Comparison of ENCODE assay signal across 28 cellular contexts in the genomic region with DNA sequence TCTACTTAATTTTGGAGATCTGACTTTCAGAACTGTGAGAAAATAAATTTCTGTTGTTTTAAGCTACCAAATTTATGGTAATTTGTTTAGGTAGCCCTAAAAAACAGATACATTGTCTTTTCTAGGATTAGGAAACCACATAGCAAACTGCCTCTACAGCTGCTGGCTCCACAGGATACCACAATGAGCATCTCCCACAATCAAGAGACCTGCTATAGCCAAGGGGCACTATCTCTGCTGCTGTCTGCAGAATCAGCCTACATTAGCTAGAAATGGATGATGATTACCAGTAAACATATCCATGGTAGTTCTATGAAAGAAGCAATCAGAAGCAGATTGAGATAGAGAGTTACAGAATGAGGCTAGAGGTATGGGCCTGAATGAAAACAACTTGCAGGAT.
"Had no signal": no experiment of that assay in that cellular context is flagged by ENCODE, and none has a peak within 500 bp of the region (broad histone marks: within the 10 kb centered on the region; RNA-seq: fewer than 3 reads in every experiment).

No MANE protein-coding gene starts in this region.

- H3K4me1 ChIP-seq: neural progenitor cell, parathyroid adenoma, psoas muscle, right lobe of liver, stomach, thyroid gland, upper lobe of left lung, vagina had no signal

- H3K4me3 ChIP-seq: neural progenitor cell, ovary, psoas muscle, right lobe of liver, sigmoid colon, stomach, thoracic aorta, thyroid gland, tibial nerve, upper lobe of left lung, vagina had no signal

- H3K36me3 ChIP-seq: neural progenitor cell, ovary, right lobe of liver, sigmoid colon, stomach, thoracic aorta, thyroid gland, tibial nerve, upper lobe of left lung, vagina had no signal

- H3K36me3 Mint-ChIP-seq: stimulated activated effector memory CD8-positive, alpha-beta T cell treated with anti-CD3 and anti-CD28 coated beads, Interleukin-12 subunit alpha, Interleukin-12 subunit beta, amount 100 ng/mL, for 72 hours; stimulated activated naive B cell treated with anti-CD40 and anti-IgM and Interleukin-4, amounts not matched to agents 10 μg/mL and 1 μg/mL and 100 μg/mL, for 72 hours had no signal

- H3K27ac Mint-ChIP-seq: natural killer cell treated with Interleukin-12 subunit alpha and Interleukin-12 subunit beta and Interleukin-15 and Interleukin-18, amount 100 ng/mL, for 72 hours; nephron progenitor cell; neural progenitor cell; progenitor cell of endocrine pancreas; stimulated activated effector memory CD8-positive, alpha-beta T cell treated with anti-CD3 and anti-CD28 coated beads, Interleukin-12 subunit alpha, Interleukin-12 subunit beta, amount 100 ng/mL, for 72 hours; stimulated activated naive B cell treated with anti-CD40 and anti-IgM and Interleukin-4, amounts not matched to agents 10 μg/mL and 1 μg/mL and 100 μg/mL, for 72 hours; stimulated activated naive CD8-positive, alpha-beta T cell treated with anti-CD3 and anti-CD28 coated beads, Interleukin-15, Interleukin-2, amounts not matched to agents 100 ng/mL and 50 ng/mL, for 24 hours had no signal

- DNase-seq: nephron progenitor cell; occipital lobe; ovary; posterior cingulate gyrus; psoas muscle; right cardiac atrium; right lobe of liver; sigmoid colon; small intestine; stimulated activated CD4-positive, alpha-beta T cell treated with anti-CD3 and anti-CD28 coated beads, Interleukin-15, amount 100 ng/mL, for 24 hours; stimulated activated CD4-positive, alpha-beta T cell treated with anti-CD3 and anti-CD28 coated beads, Interleukin-2, amount 100 ng/mL, for 24 hours; stimulated activated CD4-positive, alpha-beta T cell treated with anti-CD3 and anti-CD28 coated beads, Interleukin-2, amount 100 ng/mL, for 48 hours; stimulated activated CD4-positive, alpha-beta T cell treated with anti-CD3 and anti-CD28 coated beads, Interleukin-4, amount 100 ng/mL, for 24 hours; stimulated activated naive B cell treated with anti-CD40 and anti-IgM and Interleukin-4, amounts not matched to agents 10 μg/mL and 1 μg/mL and 100 μg/mL, for 72 hours; stimulated activated naive CD4-positive, alpha-beta T cell treated with Interleukin-2 at 50 U/mL for 16 hours; stomach; thyroid gland; trophoblast cell; upper lobe of left lung had no signal

- H3K4me2 ChIP-seq: neural progenitor cell had no signal

- H3K27ac ChIP-seq: neural progenitor cell, ovary, parathyroid adenoma, psoas muscle, right lobe of liver, sigmoid colon, stomach, thoracic aorta, thyroid gland, tibial nerve, upper lobe of left lung, vagina had no signal

- H3K9ac ChIP-seq: neural progenitor cell, parathyroid adenoma had no signal

- ATAC-seq: natural killer cell treated with Interleukin-12 subunit alpha and Interleukin-12 subunit beta and Interleukin-15 and Interleukin-18, amount 100 ng/mL, for 72 hours; psoas muscle; right cardiac atrium; right lobe of liver; stimulated activated effector memory CD8-positive, alpha-beta T cell treated with anti-CD3 and anti-CD28 coated beads, Interleukin-12 subunit alpha, Interleukin-12 subunit beta, amount 100 ng/mL, for 72 hours; stimulated activated naive B cell treated with anti-CD40 and anti-IgM and Interleukin-4, amounts not matched to agents 10 μg/mL and 1 μg/mL and 100 μg/mL, for 72 hours had no signal

- H3K9me3 ChIP-seq: ovary, psoas muscle, right lobe of liver, thyroid gland, vagina had no signal

- H3K79me2 ChIP-seq: parathyroid adenoma had no signal

- H3K27me3 ChIP-seq: neural progenitor cell, ovary, right lobe of liver, sigmoid colon, stomach, thyroid gland, tibial nerve, upper lobe of left lung, vagina had no signal

- H2AFZ ChIP-seq: neural progenitor cell, parathyroid adenoma had no signal
